In genomic region chr3:16309558-16309957, GRCh38 we compare ENCODE assay signal across 9 cellular contexts. TPM values are rescaled to one million over a fixed set of nuclear protein-coding genes. Genes with fewer than 3 reads are reported as not detected.
DNase-seq lines count a peak whose midpoint lies in the region; ATAC-seq and TF ChIP-seq lines count a peak whose summit lies in the region.
"Had no signal": no experiment of that assay in that cellular context is flagged by ENCODE, and none has a peak within 500 bp of the region (broad histone marks: within the 10 kb centered on the region; RNA-seq: fewer than 3 reads in every experiment).

No MANE protein-coding gene starts in this region.

- no peak for TF ChIP-seq CTCF in vagina (IDR thresholded peaks at IDR 0.05)

- peaks cover 70% of the 10 kb centered on the region for H3K36me3 Mint-ChIP-seq in activated naive CD8-positive, alpha-beta T cell treated with anti-CD3 and anti-CD28 coated beads, Interleukin-2, amount 50 U/mL, for 24 hours (ENCODE audit: low read depth)

- H3K4me3 ChIP-seq in vagina: no peak overlapping the region
- H3K4me3 ChIP-seq: SK-N-MC had no signal

- no peak for TF ChIP-seq POLR2A in vagina (IDR thresholded peaks at IDR 0.05)

- DNase-seq in NCI-H69 (lab: John Stamatoyannopoulos, UW) (peak; percentile 3), NCI-H748 treated with DMSO at 0.1 percent for 48 hours (lab: John Stamatoyannopoulos, UW) (no peak), vagina (ENCODE audit: extremely low spot score in 2 of 2) (no peak), NCI-H82 (lab: John Stamatoyannopoulos, UW) (no peak)
- DNase-seq in activated naive CD8-positive, alpha-beta T cell treated with anti-CD3 and anti-CD28 coated beads, Interleukin-2, amount 50 U/mL, for 24 hours: no peak
- DNase-seq in stimulated activated CD4-positive, alpha-beta T cell treated with anti-CD3 and anti-CD28 coated beads, Interleukin-2, amount 100 ng/mL, for 24 hours: peak; percentile 37 to 66

- no peaks in the 10 kb centered on the region for H3K9me3 ChIP-seq in vagina

- no peak overlapping the region for H3K27ac ChIP-seq in vagina
- H3K27ac ChIP-seq: SK-N-MC had no signal

- ATAC-seq in GM18909 (IDR thresholded peaks at IDR 0.05; ENCODE audit: poor library complexity, unreplicated experiment) (peak; percentile 84), HG02798 (IDR thresholded peaks at IDR 0.05; ENCODE audit: poor library complexity, unreplicated experiment) (peak; percentile 84)
- ATAC-seq in activated naive CD8-positive, alpha-beta T cell treated with anti-CD3 and anti-CD28 coated beads, Interleukin-2, amount 50 U/mL, for 24 hours: peak; percentile 84

- H3K4me3 Mint-ChIP-seq in activated naive CD8-positive, alpha-beta T cell treated with anti-CD3 and anti-CD28 coated beads, Interleukin-2, amount 50 U/mL, for 24 hours: peak overlapping the region; percentile 55

- intact Hi-C loops in vagina (cut with DNase I): no loop called here

- peak overlapping the region; percentile 93 for H3K27ac Mint-ChIP-seq in activated naive CD8-positive, alpha-beta T cell treated with anti-CD3 and anti-CD28 coated beads, Interleukin-2, amount 50 U/mL, for 24 hours

- no peaks in the 10 kb centered on the region for H3K27me3 Mint-ChIP-seq in activated naive CD8-positive, alpha-beta T cell treated with anti-CD3 and anti-CD28 coated beads, Interleukin-2, amount 50 U/mL, for 24 hours

- peaks cover 5% of the 10 kb centered on the region for H3K4me1 ChIP-seq in vagina

- peaks cover 0 to 4% of the 10 kb centered on the region in 2 donors for H3K36me3 ChIP-seq in vagina

- H3K4me1 Mint-ChIP-seq in activated naive CD8-positive, alpha-beta T cell treated with anti-CD3 and anti-CD28 coated beads, Interleukin-2, amount 50 U/mL, for 24 hours: peaks cover 96% of the 10 kb centered on the region

- no peaks in the 10 kb centered on the region for H3K27me3 ChIP-seq in vagina

- H3K9me3 Mint-ChIP-seq in activated naive CD8-positive, alpha-beta T cell treated with anti-CD3 and anti-CD28 coated beads, Interleukin-2, amount 50 U/mL, for 24 hours: peaks cover 4% of the 10 kb centered on the region

RNA-seq across cellular contexts. Expression of gene OXNAD1, which starts 44.5 kb away (rescaled TPM):
- total RNA-seq in vagina: 30.0 TPM

RNA-seq across cellular contexts. Expression of gene DPH3, which starts 44.8 kb away (rescaled TPM):
- 14.5 TPM for total RNA-seq in vagina

Comparison
In these comparisons a context has a peak if more than half of its experiments do, and no peak if none do; other contexts are left out.
1. DNase-seq: peak in NCI-H69 (single experiment) and stimulated activated CD4-positive, alpha-beta T cell treated with anti-CD3 and anti-CD28 coated beads, Interleukin-2, amount 100 ng/mL, for 24 hours (2 of 2); none in activated naive CD8-positive, alpha-beta T cell treated with anti-CD3 and anti-CD28 coated beads, Interleukin-2, amount 50 U/mL, for 24 hours (single experiment), NCI-H748 treated with DMSO at 0.1 percent for 48 hours (single experiment), vagina (0 of 2) and NCI-H82 (single experiment).
2. Peak in every context shown above with its lines, with median percentiles within 50 percentile points of each other: ATAC-seq.